Comparison of ENCODE assay signal across 22 cellular contexts in the genomic region with DNA sequence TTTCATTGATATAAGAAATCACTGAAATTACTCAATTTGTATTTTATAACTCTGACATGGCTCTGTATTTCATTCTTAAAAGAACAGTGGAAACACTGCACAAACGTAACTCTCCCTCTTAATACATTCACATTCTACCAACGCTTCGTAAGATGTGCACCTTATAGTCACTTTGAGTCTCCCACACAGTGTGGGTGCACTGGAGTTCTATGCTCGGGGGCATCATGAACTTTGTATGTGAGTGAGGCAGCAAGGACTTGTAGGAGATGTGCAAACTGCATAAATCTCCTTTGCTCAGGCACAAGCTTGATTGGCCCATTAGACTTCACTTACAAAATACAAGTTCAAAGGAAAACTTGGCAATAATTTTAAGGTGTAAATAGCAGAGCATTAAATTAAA.
"Had no signal": no experiment of that assay in that cellular context is flagged by ENCODE, and none has a peak within 500 bp of the region (broad histone marks: within the 10 kb centered on the region; RNA-seq: fewer than 3 reads in every experiment).

No MANE protein-coding gene starts in this region.

- H3K4me3 ChIP-seq: colonic mucosa, coronary artery, dorsolateral prefrontal cortex, esophagus muscularis mucosa, esophagus squamous epithelium, gastrocnemius medialis, gastroesophageal sphincter, heart left ventricle, heart right ventricle had no signal

- H3K4me1 ChIP-seq: colonic mucosa, esophagus muscularis mucosa, esophagus squamous epithelium, foreskin keratinocyte, gastrocnemius medialis, gastroesophageal sphincter, heart left ventricle, heart right ventricle had no signal

- H3K36me3 ChIP-seq: colonic mucosa, esophagus muscularis mucosa, esophagus squamous epithelium, gastrocnemius medialis, gastroesophageal sphincter, heart left ventricle, heart right ventricle had no signal

- DNase-seq: colonic mucosa; cortex of kidney; dermis blood vessel endothelial cell; dorsolateral prefrontal cortex; effector CD4-positive, alpha-beta T cell; effector CD8-positive, alpha-beta T cell; effector memory CD4-positive, alpha-beta T cell; effector memory CD8-positive, alpha-beta T cell; endodermal cell; erythroblast; esophagus squamous epithelium; foreskin fibroblast; foreskin keratinocyte; foreskin melanocyte; gastrocnemius medialis; glutamatergic neuron; heart left ventricle; heart right ventricle had no signal

- H3K9me3 ChIP-seq: colonic mucosa, esophagus muscularis mucosa, esophagus squamous epithelium, gastrocnemius medialis, gastroesophageal sphincter, heart left ventricle had no signal

- ATAC-seq: effector memory CD8-positive, alpha-beta T cell; esophagus mucosa; foreskin keratinocyte; gastrocnemius medialis; gastroesophageal sphincter; heart left ventricle; heart right ventricle had no signal
